22 cellular contexts compared by ENCODE assay signal in genomic region chr12:549476-550082, GRCh38.
DNase-seq lines count a peak whose midpoint lies in the region; ATAC-seq and TF ChIP-seq lines count a peak whose summit lies in the region.
"Had no signal": no experiment of that assay in that cellular context is flagged by ENCODE, and none has a peak within 500 bp of the region (broad histone marks: within the 10 kb centered on the region; RNA-seq: fewer than 3 reads in every experiment).

No MANE protein-coding gene starts in this region.

- H3K9me3 Mint-ChIP-seq in activated naive CD4-positive, alpha-beta T cell treated with anti-CD3 and anti-CD28 coated beads, Interleukin-2, amount 50 U/mL, for 72 hours, result no peaks in the 10 kb centered on the region
- H3K9me3 Mint-ChIP-seq: CD4-positive, alpha-beta memory T cell had no signal

- no peak overlapping the region for H3K4me3 ChIP-seq in RWPE2 (ENCODE audit: severe bottlenecking)
- H3K4me3 ChIP-seq in right cardiac atrium (ENCODE audit: low read length), result no peak overlapping the region

- H3K27ac ChIP-seq in RWPE2 (ENCODE audit: poor library complexity, severe bottlenecking) (no peak overlapping the region), right cardiac atrium (ENCODE audit: low read length) (peak overlapping the region; percentile 84)
- H3K27ac ChIP-seq: HL-60, RWPE1 had no signal

- peaks cover 11% of the 10 kb centered on the region in 2 donors for H3K36me3 Mint-ChIP-seq in activated naive CD4-positive, alpha-beta T cell treated with anti-CD3 and anti-CD28 coated beads, Interleukin-2, amount 50 U/mL, for 72 hours
- H3K36me3 Mint-ChIP-seq: CD4-positive, alpha-beta memory T cell had no signal

- 79% methylated on average over 29 of the region's 29 CpGs for WGBS in right cardiac atrium

- H3K9me3 ChIP-seq in RWPE2 (ENCODE audit: severe bottlenecking), result no peaks in the 10 kb centered on the region
- H3K9me3 ChIP-seq in right cardiac atrium (ENCODE audit: control insufficient read depth, low read length), result no peaks in the 10 kb centered on the region
- H3K9me3 ChIP-seq: SK-N-SH had no signal

- H3K27me3 ChIP-seq in RWPE2 (ENCODE audit: insufficient read depth, poor library complexity, severe bottlenecking) (no peaks in the 10 kb centered on the region), right cardiac atrium (ENCODE audit: control insufficient read depth, insufficient read depth) (no peaks in the 10 kb centered on the region)

- ATAC-seq in RWPE2 (ENCODE audit: low read depth) (no peak), Right ventricle myocardium superior (ENCODE audit: poor library complexity) (peak; percentile 48), right cardiac atrium (no peak), sciatic nerve (no peak), GM18907 (IDR thresholded peaks at IDR 0.05; ENCODE audit: unreplicated experiment) (no peak), GM21529 (IDR thresholded peaks at IDR 0.05; ENCODE audit: unreplicated experiment) (no peak)
- ATAC-seq in activated naive CD4-positive, alpha-beta T cell treated with anti-CD3 and anti-CD28 coated beads, Interleukin-2, amount 50 U/mL, for 72 hours, result no peak
- ATAC-seq: HCT116 had no signal

- intact Hi-C loops in Right ventricle myocardium superior (cut with DNase I) (no loop called here), right cardiac atrium (cut with DNase I) (loop anchor here in 3 of 4 donors (5.0 kb wide), 1 partner anchor 97 kb away; no protein-coding TSS in a partner anchor), sciatic nerve (cut with DNase I) (loop anchor here (5.0 kb wide), 1 partner anchor 87 kb away; no protein-coding TSS in a partner anchor)

- no peak for TF ChIP-seq CTCF in RWPE2 (IDR thresholded peaks at IDR 0.05; ENCODE audit: poor library complexity, severe bottlenecking)

- peak overlapping the region in 1 of 2 donors; percentile 41 for H3K27ac Mint-ChIP-seq in activated naive CD4-positive, alpha-beta T cell treated with anti-CD3 and anti-CD28 coated beads, Interleukin-2, amount 50 U/mL, for 72 hours

- H3K4me1 ChIP-seq in RWPE2 (ENCODE audit: insufficient read depth, poor library complexity, severe bottlenecking) (no peaks in the 10 kb centered on the region), right cardiac atrium (ENCODE audit: control insufficient read depth, insufficient read depth, low read length) (peaks cover 14% of the 10 kb centered on the region)

- DNase-seq in RWPE2 (ENCODE audit: low spot score) (peak; percentile 44), Right ventricle myocardium superior (peak; percentile 62), right cardiac atrium (no peak), sciatic nerve (ENCODE audit: low spot score) (peak; percentile 51)
- no peak for DNase-seq in activated naive CD4-positive, alpha-beta T cell treated with anti-CD3 and anti-CD28 coated beads, Interleukin-2, amount 50 U/mL, for 72 hours (ENCODE audit: low spot score in 2 of 2)
- DNase-seq: C1 segment of cervical spinal cord; CD4-positive, alpha-beta memory T cell; COR-L47; Karpas-422; NCI-H1092; NCI-H1417 treated with DMSO at 0.1 percent for 48 hours; NCI-H1694 treated with DMSO at 0.1 percent for 48 hours; NCI-H2081; NCI-H226; NCI-H510A; NCI-H69; SK-N-SH had no signal

- H3K36me3 ChIP-seq in RWPE2 (ENCODE audit: low read depth), result no peaks in the 10 kb centered on the region

Comparison
In these comparisons a context has a peak if more than half of its experiments do, and no peak if none do; other contexts are left out.
1. DNase-seq: peak in RWPE2 (single experiment), Right ventricle myocardium superior (single experiment) and sciatic nerve (single experiment); none in right cardiac atrium (0 of 3) and activated naive CD4-positive, alpha-beta T cell treated with anti-CD3 and anti-CD28 coated beads, Interleukin-2, amount 50 U/mL, for 72 hours (0 of 2).